In genomic region chr13:112028481-112028880, GRCh38 we compare ENCODE assay signal across 1 cellular context.
TF ChIP-seq lines count a peak whose summit lies in the region.

No MANE protein-coding gene starts in this region.

TF ChIP-seq in HepG2, 621 proteins besides CTCF, POLR2A, EP300 and RAD21 (continued from another document):
- TF ChIP-seq KIAA2018 (CRISPR knock-in tag; IDR thresholded peaks at IDR 0.05; ENCODE audit: borderline replicate concordance): no peak
